8 cellular contexts compared by ENCODE assay signal in the genomic region with DNA sequence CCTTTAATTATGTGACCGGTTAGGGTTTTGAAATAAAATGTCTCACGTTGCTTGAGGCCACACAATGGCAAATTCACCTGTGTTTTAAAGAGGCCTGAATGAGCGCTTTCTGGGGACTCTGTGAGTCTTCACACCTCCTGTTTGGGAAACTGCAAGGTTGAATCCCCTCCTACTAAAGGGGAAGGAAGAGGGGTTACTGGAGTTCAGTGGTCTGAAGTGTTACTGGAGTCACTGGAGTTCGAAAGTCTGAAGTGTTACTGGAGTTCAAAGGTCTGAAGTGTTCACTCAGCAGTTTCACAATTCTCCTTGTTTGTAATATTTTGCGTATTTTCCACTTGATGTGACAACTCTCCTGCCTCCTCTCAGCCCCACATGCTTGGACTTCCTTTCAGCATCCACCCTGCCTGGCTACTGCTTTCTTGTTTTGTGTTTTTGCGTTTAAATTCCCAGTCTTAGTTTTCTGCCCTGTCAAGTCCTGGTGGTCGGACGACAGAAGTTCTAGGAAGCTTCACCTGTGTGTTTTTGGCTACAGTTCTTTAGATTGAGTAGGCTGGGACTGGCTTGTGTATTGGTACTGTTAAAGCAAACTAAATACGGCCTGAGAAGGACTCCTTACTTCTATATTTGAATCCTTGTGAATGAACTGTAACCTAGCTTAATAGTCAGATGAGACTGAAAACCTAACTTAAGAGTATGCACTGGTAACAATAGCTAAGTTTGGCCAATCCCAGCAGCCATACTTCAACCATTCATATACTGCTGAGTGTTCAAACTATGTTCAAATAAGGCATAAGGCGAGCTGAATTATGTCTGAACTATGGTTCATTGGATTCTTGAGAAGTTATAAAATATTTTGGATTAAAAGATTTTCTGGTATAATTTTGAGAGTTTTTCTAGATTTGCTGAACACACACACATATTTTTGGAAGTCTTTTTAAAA. TPM values are rescaled to one million over a fixed set of nuclear protein-coding genes. Genes with fewer than 3 reads are reported as not detected.
A peak's percentile ranks its signal among the peaks of the same experiment; 100 is the strongest.
DNase-seq lines count a peak whose midpoint lies in the region; ATAC-seq, FAIRE-seq and TF ChIP-seq lines count a peak whose summit lies in the region.

No MANE protein-coding gene starts in this region.

- H2AFZ ChIP-seq in KMS-11 (ENCODE audit: low read depth): peak overlapping the region; percentile 85

- WGBS in A549 (ENCODE audit: missing lambda C conversion rate): 84% methylated on average over 10 of the region's 10 CpGs

- H3K9ac ChIP-seq in KMS-11: peak overlapping the region; percentile 69

- POLR2A ChIA-PET in A549 (lab: Yijun Ruan, JAX): no interaction called here

- no peak for TF ChIP-seq CTCF in A549 (IDR thresholded peaks at IDR 0.05)
- no peak for TF ChIP-seq CTCF in KMS-11 (conservative IDR thresholded peaks at IDR 0.05; ENCODE audit: low read depth, low read length)

- H3K4me2 ChIP-seq in A549 (peak overlapping the region; percentile 82), KMS-11 (peak overlapping the region; percentile 91)

- TF ChIP-seq POLR2A in A549 (IDR thresholded peaks at IDR 0.05; ENCODE audit: low read length): no peak

- peaks cover 19% of the 10 kb centered on the region; the same call in 1 of the 2 replicates for H3K79me2 ChIP-seq in KMS-11 (ENCODE audit: insufficient read depth, low read depth)

- TF ChIP-seq EP300 in A549 (IDR thresholded peaks at IDR 0.05): no peak

- H3K36me3 ChIP-seq in KMS-11 (ENCODE audit: insufficient read depth): no peaks in the 10 kb centered on the region

- H3K4me3 ChIP-seq in A549: no peak overlapping the region
- H3K4me3 ChIP-seq in KMS-11 (IDR thresholded peaks at IDR 0.05; ENCODE audit: insufficient read depth, low read depth, low read length): no peak overlapping the region

- no peak for ATAC-seq in A549

- no peaks in the 10 kb centered on the region for H3K9me3 ChIP-seq in A549

- no peaks in the 10 kb centered on the region for H3K27me3 ChIP-seq in KMS-11 (ENCODE audit: insufficient read depth, low read depth)

- H3K4me1 ChIP-seq in A549: peaks cover 14% of the 10 kb centered on the region; the same call in 1 of the 3 replicates
- peaks cover 33% of the 10 kb centered on the region for H3K4me1 ChIP-seq in KMS-11 (ENCODE audit: low read depth, poor library complexity, severe bottlenecking)

- no peaks in the 10 kb centered on the region for H4K20me1 ChIP-seq in KMS-11 (ENCODE audit: insufficient read depth)

- CTCF ChIA-PET in A549 (lab: Yijun Ruan, JAX): interaction anchor here (2.2 to 3.1 kb wide), 2 partner anchors 7 to 45 kb away, joined by 9 to 17 read pairs; no protein-coding TSS in a partner anchor

- TF ChIP-seq RAD21 in A549 (conservative IDR thresholded peaks at IDR 0.05 in 1 of 2, IDR thresholded peaks at IDR 0.05 in 1 of 2): no peak

- no peak for FAIRE-seq in A549 (lab: Jason Lieb, UNC)
- FAIRE-seq in GM19239 (lab: Jason Lieb, UNC): no peak

- no peak for DNase-seq in A549 (ENCODE audit: low read depth in 1 of 2, low spot score in 1 of 2)
- peak; percentile 41 for DNase-seq in cerebellar cortex (ENCODE audit: low spot score)
- peak; percentile 59 for DNase-seq in midbrain (lab: John Stamatoyannopoulos, UW)
- no peak for DNase-seq in GM19239 (ENCODE audit: insufficient read length, low spot score)
- DNase-seq in NCI-H1092 (lab: John Stamatoyannopoulos, UW): no peak
- DNase-seq in EL: no peak
- no peak for DNase-seq in NCI-H2081 (lab: John Stamatoyannopoulos, UW)

- H3K27ac ChIP-seq in A549 (no peak overlapping the region; a peak in 1 of 6 replicates), KMS-11 (peak overlapping the region; percentile 83)

TF ChIP-seq in A549, 52 proteins besides CTCF, POLR2A, EP300 and RAD21:
- TF ChIP-seq NPAS2 (CRISPR knock-in tag; IDR thresholded peaks at IDR 0.05; ENCODE audit: borderline replicate concordance) (no peak), MAFK (IDR thresholded peaks at IDR 0.05; ENCODE audit: partially characterized antibody) (peak; percentile 12)

RNA-seq across cellular contexts. Expression of a gene that starts 2.0 kb away (rescaled TPM):
- polyA plus RNA-seq in A549 (2011; rRNA removed): 3.3 and 3.6 TPM in 2 replicates
- polyA plus RNA-seq in A549 (2012; cell fraction: cytosol; rRNA removed): 1.5 and 1.8 TPM in 2 replicates
- 1.1 and 1.5 TPM in 2 replicates for polyA plus RNA-seq in A549 (2012; cell fraction: nucleus; rRNA removed)
- 1.6 to 2.7 TPM (median 2.0 TPM) in 3 replicates for polyA plus RNA-seq in A549 (2017; fragmentation: RNase III; extraction: RNeasy Plus Mini Kit Qiagen cat#74134 plus additional on column Dnase treatment)
- polyA minus RNA-seq in A549 (2011; rRNA and poly(A)+ RNA removed): 0.49 and 0.62 TPM in 2 replicates

RNA-seq across cellular contexts. Expression of a gene that starts 11.5 kb away (rescaled TPM):
- polyA plus RNA-seq in A549 (2011; rRNA removed) (not detected in 2 replicates), A549 (2017; fragmentation: RNase III; extraction: RNeasy Plus Mini Kit Qiagen cat#74134 plus additional on column Dnase treatment) (not detected in 3 replicates)
- not detected in 2 replicates for polyA plus RNA-seq in A549 (2012; cell fraction: cytosol; rRNA removed)
- polyA plus RNA-seq in A549 (2012; cell fraction: nucleus; rRNA removed): not detected in 2 replicates
- not detected in 2 replicates for polyA minus RNA-seq in A549 (2011; rRNA and poly(A)+ RNA removed)

Comparison
In these comparisons a context has a peak if more than half of its experiments do, and no peak if none do; other contexts are left out.
1. DNase-seq: peak in cerebellar cortex (single experiment) and midbrain (single experiment); none in A549 (0 of 2), GM19239 (single experiment), NCI-H1092 (single experiment), EL (single experiment) and NCI-H2081 (0 of 2).